ENCODE assay signal across 9 cellular contexts in the genomic region with DNA sequence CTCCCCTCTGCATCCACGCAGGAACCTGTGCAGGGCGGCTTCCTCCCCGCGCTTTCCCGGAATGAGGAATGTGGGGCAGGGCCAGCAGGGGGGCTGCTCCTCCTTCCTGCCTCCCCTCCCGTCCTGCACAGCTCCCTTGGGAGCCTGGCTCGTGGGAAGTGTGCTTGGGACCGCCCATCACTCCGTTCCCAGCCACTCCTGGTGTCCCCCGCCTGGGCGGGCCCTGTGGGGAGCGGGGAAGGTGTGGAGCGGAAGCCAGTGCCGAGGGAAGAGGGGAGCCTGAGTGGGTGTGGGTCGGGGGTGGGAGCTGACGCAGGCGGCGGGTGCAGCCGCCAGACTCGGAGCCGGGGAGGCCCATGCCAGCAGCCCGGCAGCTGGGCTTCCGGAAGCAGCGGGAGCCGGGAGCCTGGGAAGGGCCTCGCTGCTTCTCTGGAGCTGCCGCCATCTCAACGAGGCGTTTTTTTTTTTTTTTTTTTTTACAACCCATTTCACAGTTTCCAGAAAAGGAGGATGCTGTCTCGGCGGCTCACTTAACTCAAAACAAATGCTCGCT. TPM values are rescaled to one million over a fixed set of nuclear protein-coding genes. Genes with fewer than 3 reads are reported as not detected.
DNase-seq lines count a peak whose midpoint lies in the region; ATAC-seq, FAIRE-seq and TF ChIP-seq lines count a peak whose summit lies in the region.
"Had no signal": no experiment of that assay in that cellular context is flagged by ENCODE, and none has a peak within 500 bp of the region (broad histone marks: within the 10 kb centered on the region; RNA-seq: fewer than 3 reads in every experiment).

No MANE protein-coding gene starts in this region.

- H3K9me2 ChIP-seq in Karpas-422 (replicated peaks; ENCODE audit: insufficient read depth, low read length): no peaks in the 10 kb centered on the region

- CTCF ChIA-PET in BJ (lab: Yijun Ruan, JAX): interaction anchor here (0.7 to 3.5 kb wide), 5 partner anchors 9 to 53 kb away, joined by 3 to 7 read pairs (median 3); no protein-coding TSS in a partner anchor
- CTCF ChIA-PET in K562 (lab: Yijun Ruan, JAX; ENCODE audit: low intra/inter-chr PET ratio): no interaction called here

- H3K36me3 ChIP-seq in BJ (ENCODE audit: control insufficient read depth, insufficient read depth, low read length) (no peaks in the 10 kb centered on the region), K562 (ENCODE audit: control insufficient read depth, insufficient read depth, low read length) (no peaks in the 10 kb centered on the region; the same call in 2 of the 3 replicates), Karpas-422 (ENCODE audit: insufficient read depth, low read length) (no peaks in the 10 kb centered on the region)

- H3K9me1 ChIP-seq in K562 (ENCODE audit: control insufficient read depth, insufficient read depth, low read length): no peaks in the 10 kb centered on the region

- peak; percentile 78 for DNase-seq in BJ (ENCODE audit: low read depth)
- DNase-seq in NCI-H1694 (lab: John Stamatoyannopoulos, UW): peak; percentile 84
- DNase-seq in K562 (ENCODE audit: extremely low read depth in 1 of 4, low spot score in 3 of 4): peak; percentile 46 to 86 (median 66)
- DNase-seq in islet precursor cell: peak; percentile 93
- peak in 13 of 49 donors; percentile 11 to 84 (median 33) for DNase-seq in substantia nigra (lab: John Stamatoyannopoulos, UW)
- no peak for DNase-seq in activated naive CD4-positive, alpha-beta T cell treated with anti-CD3 and anti-CD28 coated beads, Interleukin-2, amount 50 U/mL, for 16 hours
- DNase-seq in Karpas-422: no peak

- H3K4me2 ChIP-seq in K562 (ENCODE audit: insufficient read depth, low read length) (peak overlapping the region; percentile 25), Karpas-422 (ENCODE audit: low read depth, low read length, poor library complexity, severe bottlenecking) (no peak overlapping the region)

- intact Hi-C loops in K562 (cut with micrococcal nuclease): no loop called here

- FAIRE-seq in K562 (lab: Jason Lieb, UNC): no peak
- FAIRE-seq: GM12878 had no signal

- H3K79me2 ChIP-seq in K562 (ENCODE audit: control insufficient read depth, insufficient read depth, low read length): no peaks in the 10 kb centered on the region; the same call in 2 of the 3 replicates
- no peaks in the 10 kb centered on the region for H3K79me2 ChIP-seq in Karpas-422 (ENCODE audit: low read length)

- H3K9me3 ChIP-seq in K562 (replicated peaks; ENCODE audit: control insufficient read depth, insufficient read depth, low read depth, low read length) (peaks cover 3% of the 10 kb centered on the region), Karpas-422 (ENCODE audit: low read length) (no peaks in the 10 kb centered on the region)

- H3K9ac ChIP-seq in K562 (ENCODE audit: insufficient read depth in 1 of 2, low read depth in 2 of 2, low read length in 2 of 2) (peak overlapping the region in 1 of 2 experiments; percentile 70; a peak in 2 of 4 replicates), Karpas-422 (ENCODE audit: low read length) (no peak overlapping the region)

- H3K27me3 ChIP-seq in BJ (ENCODE audit: control insufficient read depth, insufficient read depth, low read length) (no peaks in the 10 kb centered on the region), K562 (ENCODE audit: control insufficient read depth in 2 of 2, insufficient read depth in 2 of 2, low read length in 2 of 2) (no peaks in the 10 kb centered on the region; a peak in 1 of 5 replicates), Karpas-422 (ENCODE audit: low read length) (no peaks in the 10 kb centered on the region)

- H3K4me3 ChIP-seq in BJ (ENCODE audit: low read depth, low read length) (peak overlapping the region; percentile 24), K562 (no peak overlapping the region), Karpas-422 (ENCODE audit: low read length) (no peak overlapping the region)
- H3K4me3 ChIP-seq: GM12878 had no signal

- POLR2A ChIA-PET in BJ (lab: Charles Lee): interaction anchor here (0.6 kb wide), 1 partner anchor 11 kb away, joined by 8 read pairs; no protein-coding TSS in a partner anchor
- POLR2A ChIA-PET in K562 (lab: Yijun Ruan, JAX): interaction anchor here (0.6 to 1.8 kb wide), 4 partner anchors 11 to 90 kb away, joined by 3 to 6 read pairs (median 4); no protein-coding TSS in a partner anchor

- TF ChIP-seq POLR2A in K562 (conservative IDR thresholded peaks at IDR 0.05): no peak

- ATAC-seq in K562: peak; percentile 75
- ATAC-seq in HG03565 (IDR thresholded peaks at IDR 0.05; ENCODE audit: unreplicated experiment): no peak
- ATAC-seq: GM12878 had no signal

- peak overlapping the region; percentile 51 for H2AFZ ChIP-seq in K562 (ENCODE audit: low read depth, low read length)
- no peak overlapping the region for H2AFZ ChIP-seq in Karpas-422 (ENCODE audit: low read length)

- TF ChIP-seq EP300 in K562 (IDR thresholded peaks at IDR 0.05; ENCODE audit: low read length): no peak

- H3K27ac ChIP-seq in K562 (ENCODE audit: extremely low read depth, low read depth, low read length) (no peak overlapping the region), substantia nigra (ENCODE audit: low read depth, low read length, poor library complexity, severe bottlenecking) (peak overlapping the region; percentile 87), Karpas-422 (ENCODE audit: low read length) (no peak overlapping the region)

- no TSS peak for BruUV-seq in K562 (replicated peaks; lab: Mats Ljungman, UMichigan)

- in situ Hi-C loops in K562 (cut with MboI): no loop called here

- H3K4me1 ChIP-seq in K562 (replicated peaks in 1 of 2; ENCODE audit: control insufficient read depth in 2 of 2, insufficient read depth in 2 of 2, low read length in 2 of 2) (peaks cover 2 to 83% of the 10 kb centered on the region in 2 experiments; a peak in 4 of 5 replicates), Karpas-422 (ENCODE audit: low read length) (no peaks in the 10 kb centered on the region)

- TF ChIP-seq CTCF in BJ (IDR thresholded peaks at IDR 0.05; ENCODE audit: insufficient read depth, low read depth, low read length) (no peak), K562 (IDR thresholded peaks at IDR 0.05 in 2 of 3, conservative IDR thresholded peaks at IDR 0.05 in 1 of 3; ENCODE audit: insufficient read depth in 2 of 3, low read depth in 1 of 3, low read length in 3 of 3) (no peak)

- no peaks in the 10 kb centered on the region for H4K20me1 ChIP-seq in K562 (replicated peaks; ENCODE audit: control insufficient read depth, insufficient read depth, low read length)
- no peaks in the 10 kb centered on the region for H4K20me1 ChIP-seq in Karpas-422 (ENCODE audit: insufficient read depth, low read depth, low read length)

- 24% methylated on average over 17 of the region's 32 CpGs for WGBS in K562 (ENCODE audit: insufficient coverage, low coverage, missing lambda C conversion rate)

- no peak for TF ChIP-seq RAD21 in K562 (CRISPR knock-in tag; conservative IDR thresholded peaks at IDR 0.05 in 1 of 2, IDR thresholded peaks at IDR 0.05 in 1 of 2)

TF ChIP-seq in K562, 482 proteins besides CTCF, POLR2A, EP300 and RAD21 (continues in another document):
- TF ChIP-seq WHSC1 (IDR thresholded peaks at IDR 0.05; ENCODE audit: low read length) (no peak), POLR2G (IDR thresholded peaks at IDR 0.05; ENCODE audit: low read depth, low read length) (0 out of 2 replicates have a peak, but pooled peaks have one; percentile 59), PHF21A (IDR thresholded peaks at IDR 0.05; ENCODE audit: borderline replicate concordance, low read depth) (no peak), PCBP1 (IDR thresholded peaks at IDR 0.05; ENCODE audit: low read depth, low read length, poor library complexity, severe bottlenecking) (peak; percentile 44)
- TF ChIP-seq, protein P1, sequence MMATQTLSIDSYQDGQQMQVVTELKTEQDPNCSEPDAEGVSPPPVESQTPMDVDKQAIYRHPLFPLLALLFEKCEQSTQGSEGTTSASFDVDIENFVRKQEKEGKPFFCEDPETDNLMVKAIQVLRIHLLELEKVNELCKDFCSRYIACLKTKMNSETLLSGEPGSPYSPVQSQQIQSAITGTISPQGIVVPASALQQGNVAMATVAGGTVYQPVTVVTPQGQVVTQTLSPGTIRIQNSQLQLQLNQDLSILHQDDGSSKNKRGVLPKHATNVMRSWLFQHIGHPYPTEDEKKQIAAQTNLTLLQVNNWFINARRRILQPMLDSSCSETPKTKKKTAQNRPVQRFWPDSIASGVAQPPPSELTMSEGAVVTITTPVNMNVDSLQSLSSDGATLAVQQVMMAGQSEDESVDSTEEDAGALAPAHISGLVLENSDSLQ (IDR thresholded peaks at IDR 0.05): 0 out of 2 replicates have a peak, but pooled peaks have one; percentile 9
- TF ChIP-seq, protein P2, sequence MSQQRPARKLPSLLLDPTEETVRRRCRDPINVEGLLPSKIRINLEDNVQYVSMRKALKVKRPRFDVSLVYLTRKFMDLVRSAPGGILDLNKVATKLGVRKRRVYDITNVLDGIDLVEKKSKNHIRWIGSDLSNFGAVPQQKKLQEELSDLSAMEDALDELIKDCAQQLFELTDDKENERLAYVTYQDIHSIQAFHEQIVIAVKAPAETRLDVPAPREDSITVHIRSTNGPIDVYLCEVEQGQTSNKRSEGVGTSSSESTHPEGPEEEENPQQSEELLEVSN (IDR thresholded peaks at IDR 0.05; ENCODE audit: borderline replicate concordance in 1 of 2, extremely low read depth in 1 of 2, insufficient read depth in 1 of 2, insufficient read length in 1 of 2, low read depth in 1 of 2, low read length in 1 of 2, poor library complexity in 1 of 2, severe bottlenecking in 1 of 2): peak in 1 of 2 experiments; percentile 50

RNA-seq across cellular contexts. Expression of a gene that starts 24.2 kb away (rescaled TPM):
- polyA plus RNA-seq in BJ (2011; rRNA removed): 2.3 and 3.1 TPM in 2 replicates
- polyA minus RNA-seq in BJ (2011; rRNA and poly(A)+ RNA removed): 2.9 and 3.4 TPM in 2 replicates
- total RNA-seq in K562 (2011; cell fraction: chromatin; rRNA removed; ENCODE audit: low replicate concordance): 32.5 and 87.9 TPM in 2 replicates
- 48.6 and 57.5 TPM in 2 replicates for total RNA-seq in K562 (2011; cell fraction: nucleolus; rRNA removed)
- 39.0 and 40.6 TPM in 2 replicates for total RNA-seq in K562 (2011; cell fraction: nucleoplasm; rRNA removed)
- 11.1 and 13.9 TPM in 2 replicates for total RNA-seq in K562 (2014; rRNA removed)
- total RNA-seq in K562 (2014; rRNA removed; fragmentation: Illumina TruSeq; extraction: Trizol): 2.1 and 2.6 TPM in 2 replicates
- 5.0 and 6.5 TPM in 2 replicates for total RNA-seq in K562 (2015; rRNA removed; fragmentation: Illumina TruSeq; extraction: Trizol)
- 20.8 and 26.9 TPM in 2 replicates for total RNA-seq in K562 (2021)
- polyA plus RNA-seq in K562 (2011; rRNA removed): 4.4 and 11.8 TPM in 2 replicates
- 8.6 and 8.8 TPM in 2 replicates for polyA plus RNA-seq in K562 (2011; cell fraction: cytosol; rRNA removed)
- 112 and 139 TPM in 2 replicates for polyA plus RNA-seq in K562 (2011; cell fraction: nucleus; rRNA removed)
- 14.4 and 22.5 TPM in 2 replicates for polyA plus RNA-seq in K562 (2012)
- polyA plus RNA-seq in K562 (2014; fragmentation: Illumina TruSeq; extraction: Trizol): 5.5 and 6.8 TPM in 2 replicates
- polyA plus RNA-seq in K562 (2014; fragmentation: Nextera tagmentation; extraction: Ambion mirVana): under 1 TPM; 0.14 to 0.24 TPM
- 17.2 and 23.3 TPM in 2 replicates for polyA plus RNA-seq in K562 (2014; rRNA removed)
- polyA minus RNA-seq in K562 (2011; rRNA and poly(A)+ RNA removed): 0.72 and 2.7 TPM in 2 replicates
- 6.8 and 8.7 TPM in 2 replicates for polyA minus RNA-seq in K562 (2011; cell fraction: cytosol; rRNA and poly(A)+ RNA removed)
- polyA minus RNA-seq in K562 (2011; cell fraction: nucleus; rRNA and poly(A)+ RNA removed): 12.7 and 15.3 TPM in 2 replicates
- total RNA-seq in Karpas-422 (2014; rRNA removed; shearing (Covaris generic); ENCODE audit: low replicate concordance): not detected in 2 replicates

Comparison
In these comparisons a context has a peak if more than half of its experiments do, and no peak if none do; other contexts are left out.
1. DNase-seq: peak in BJ (single experiment), NCI-H1694 (single experiment), K562 (4 of 4) and islet precursor cell (single experiment); none in activated naive CD4-positive, alpha-beta T cell treated with anti-CD3 and anti-CD28 coated beads, Interleukin-2, amount 50 U/mL, for 16 hours (single experiment) and Karpas-422 (single experiment).